ENCODE assay signal across 8 cellular contexts in genomic region chr14:61342486-61342885, GRCh38. TPM values are rescaled to one million over a fixed set of nuclear protein-coding genes. Genes with fewer than 3 reads are reported as not detected.
A peak's percentile ranks its signal among the peaks of the same experiment; 100 is the strongest.
DNase-seq lines count a peak whose midpoint lies in the region; ATAC-seq and TF ChIP-seq lines count a peak whose summit lies in the region.

No MANE protein-coding gene starts in this region.

- H3K4me1 Mint-ChIP-seq in activated CD4-positive, alpha-beta memory T cell treated with anti-CD3 and anti-CD28 coated beads, Interleukin-2, amount 10 ng/mL, durations not matched to agents 7 days and 5 days: peaks cover 94% of the 10 kb centered on the region

- H3K4me1 ChIP-seq in colonic mucosa: no peaks in the 10 kb centered on the region

- no peaks in the 10 kb centered on the region for H3K27me3 Mint-ChIP-seq in activated CD4-positive, alpha-beta memory T cell treated with anti-CD3 and anti-CD28 coated beads, Interleukin-2, amount 10 ng/mL, durations not matched to agents 7 days and 5 days

- TF ChIP-seq POLR2A in erythroblast (IDR thresholded peaks at IDR 0.05; ENCODE audit: low read length): no peak

- peak overlapping the region in 1 of 2 donors; percentile 5 for H3K9ac ChIP-seq in colonic mucosa (ENCODE audit: low read depth in 2 of 2, low read length in 2 of 2)

- in situ Hi-C loops in brain microvascular endothelial cell (cut with HindIII; ENCODE audit: low pct_ligation_motif_present, low sequenced_read_pairs): no loop called here

- no peak overlapping the region for H3K27ac ChIP-seq in colonic mucosa
- no peak overlapping the region for H3K27ac ChIP-seq in brain microvascular endothelial cell

- peak; percentile 91 for DNase-seq in activated CD4-positive, alpha-beta memory T cell treated with anti-CD3 and anti-CD28 coated beads, Interleukin-2, amount 10 ng/mL, durations not matched to agents 7 days and 5 days
- peak; percentile 41 to 60 for DNase-seq in erythroblast (lab: John Stamatoyannopoulos, UW)
- DNase-seq in stimulated activated CD8-positive, alpha-beta memory T cell treated with anti-CD3 and anti-CD28 coated beads, Interleukin-15, amount 100 ng/mL, for 1 hour (ENCODE audit: low read depth): peak; percentile 68
- DNase-seq in colonic mucosa: no peak
- no peak for DNase-seq in brain microvascular endothelial cell

- intact Hi-C loops in colonic mucosa (cut with DNase I): no loop called here

- ATAC-seq in GM21381 (IDR thresholded peaks at IDR 0.05; ENCODE audit: unreplicated experiment) (peak; percentile 44), HG02938 (IDR thresholded peaks at IDR 0.05; ENCODE audit: unreplicated experiment) (no peak), HG03108 (IDR thresholded peaks at IDR 0.05; ENCODE audit: unreplicated experiment) (no peak)

- H3K4me3 Mint-ChIP-seq in activated CD4-positive, alpha-beta memory T cell treated with anti-CD3 and anti-CD28 coated beads, Interleukin-2, amount 10 ng/mL, durations not matched to agents 7 days and 5 days: peak overlapping the region; percentile 62

- POLR2A ChIA-PET in activated CD4-positive, alpha-beta memory T cell treated with anti-CD3 and anti-CD28 coated beads, Interleukin-2, amount 10 ng/mL, durations not matched to agents 7 days and 5 days (lab: Charles Lee): interaction anchor here (0.5 to 19.4 kb wide), 12 partner anchors 8 to 1095 kb away, joined by 3 to 366 read pairs (median 6); partner anchors contain the start of gene PRKCH

- no peaks in the 10 kb centered on the region for H3K36me3 ChIP-seq in colonic mucosa
- no peaks in the 10 kb centered on the region for H3K36me3 ChIP-seq in brain microvascular endothelial cell (replicated peaks)

- CTCF ChIA-PET in activated CD4-positive, alpha-beta memory T cell treated with anti-CD3 and anti-CD28 coated beads, Interleukin-2, amount 10 ng/mL, durations not matched to agents 7 days and 5 days (lab: Charles Lee): interaction anchor here (0.9 to 2.0 kb wide), 4 partner anchors 10 to 110 kb away, joined by 3 to 7 read pairs (median 6); no protein-coding TSS in a partner anchor

- no peaks in the 10 kb centered on the region for H3K9me3 ChIP-seq in colonic mucosa

- H3K27me3 ChIP-seq in colonic mucosa (no peaks in the 10 kb centered on the region), brain microvascular endothelial cell (replicated peaks) (no peaks in the 10 kb centered on the region)

- H3K9me3 Mint-ChIP-seq in activated CD4-positive, alpha-beta memory T cell treated with anti-CD3 and anti-CD28 coated beads, Interleukin-2, amount 10 ng/mL, durations not matched to agents 7 days and 5 days: no peaks in the 10 kb centered on the region

- H3K27ac Mint-ChIP-seq in activated CD4-positive, alpha-beta memory T cell treated with anti-CD3 and anti-CD28 coated beads, Interleukin-2, amount 10 ng/mL, durations not matched to agents 7 days and 5 days: peak overlapping the region; percentile 95

- peaks cover 46% of the 10 kb centered on the region for H3K36me3 Mint-ChIP-seq in activated CD4-positive, alpha-beta memory T cell treated with anti-CD3 and anti-CD28 coated beads, Interleukin-2, amount 10 ng/mL, durations not matched to agents 7 days and 5 days (ENCODE audit: low read depth)

- no peak overlapping the region for H3K4me3 ChIP-seq in colonic mucosa
- H3K4me3 ChIP-seq in brain microvascular endothelial cell (ENCODE audit: low read depth, low read length): no peak overlapping the region

- TF ChIP-seq CTCF in colonic mucosa (IDR thresholded peaks at IDR 0.05) (no peak), brain microvascular endothelial cell (IDR thresholded peaks at IDR 0.05; ENCODE audit: low read depth, low read length, missing control alignments) (no peak)

RNA-seq across cellular contexts. Expression of gene PRKCH, which starts 21.1 kb away (rescaled TPM):
- total RNA-seq in activated CD4-positive, alpha-beta memory T cell treated with anti-CD3 and anti-CD28 coated beads, Interleukin-2, amount 10 ng/mL, durations not matched to agents 7 days and 5 days: 100 to 1,000 TPM; 186 to 195 TPM
- total RNA-seq in colonic mucosa: 10 to 100 TPM; 11.4 to 11.5 TPM

Comparison
In these comparisons a context has a peak if more than half of its experiments do, and no peak if none do; other contexts are left out.
1. DNase-seq: peak in activated CD4-positive, alpha-beta memory T cell treated with anti-CD3 and anti-CD28 coated beads, Interleukin-2, amount 10 ng/mL, durations not matched to agents 7 days and 5 days (single experiment), erythroblast (2 of 2) and stimulated activated CD8-positive, alpha-beta memory T cell treated with anti-CD3 and anti-CD28 coated beads, Interleukin-15, amount 100 ng/mL, for 1 hour (single experiment); none in colonic mucosa (single experiment) and brain microvascular endothelial cell (single experiment).
2. RNA of gene PRKCH, which starts 21.1 kb away (total RNA-seq): 186 to 195 TPM in activated CD4-positive, alpha-beta memory T cell treated with anti-CD3 and anti-CD28 coated beads, Interleukin-2, amount 10 ng/mL, durations not matched to agents 7 days and 5 days; 11.4 to 11.5 TPM in colonic mucosa; every median in the first group is over 10 times any median in the second.